In the genomic region with DNA sequence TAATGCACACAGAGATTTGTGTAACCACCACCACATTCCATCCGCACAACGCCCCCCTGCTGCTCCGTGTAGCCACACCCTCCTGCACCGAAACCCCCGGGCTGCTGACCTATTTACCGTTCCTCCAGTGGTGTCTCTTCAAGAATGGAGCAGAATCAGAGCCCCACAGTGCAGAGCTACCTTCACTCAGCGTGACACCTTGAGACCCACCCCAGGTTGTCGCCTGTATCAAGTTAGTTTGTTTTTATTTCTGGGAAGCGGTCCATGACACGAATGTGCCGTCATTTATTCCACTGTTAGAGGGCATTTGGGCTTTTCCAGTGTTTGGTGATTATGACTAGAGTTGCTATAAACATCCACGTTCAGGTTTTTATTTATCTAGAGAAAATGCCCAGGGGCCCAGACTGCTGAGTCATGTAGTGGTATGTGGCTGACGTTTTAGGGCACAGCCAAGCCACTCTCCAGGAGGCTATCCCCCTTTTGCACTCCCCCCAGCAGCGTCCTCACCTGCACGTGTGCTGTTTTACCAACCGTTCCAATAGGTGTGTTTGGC, we compare ENCODE assay signal across 15 cellular contexts.
A peak's percentile ranks its signal among the peaks of the same experiment; 100 is the strongest.
DNase-seq lines count a peak whose midpoint lies in the region; ATAC-seq and TF ChIP-seq lines count a peak whose summit lies in the region.
"Had no signal": no experiment of that assay in that cellular context is flagged by ENCODE, and none has a peak within 500 bp of the region (broad histone marks: within the 10 kb centered on the region; RNA-seq: fewer than 3 reads in every experiment).

No MANE protein-coding gene starts in this region.

- H3K27ac Mint-ChIP-seq in brain: peak overlapping the region in 4 of 5 experiments; percentile 41 to 98 (median 96)
- no peak overlapping the region for H3K27ac Mint-ChIP-seq in Calu3 (ENCODE audit: unreplicated experiment)
- H3K27ac Mint-ChIP-seq: activated CD4-positive, alpha-beta T cell treated with anti-CD3 and anti-CD28 coated beads for 36 hours; activated naive CD8-positive, alpha-beta T cell treated with anti-CD3 and anti-CD28 coated beads for 36 hours; T-helper 1 cell treated with Interleukin-12 subunit alpha and Interleukin-12 subunit beta and Interleukin-4 antibody, amounts not matched to agents 30 μg/mL and 1 μg/mL, for 36 hours had no signal

- H3K4me1 ChIP-seq in left lung: peaks cover 0 to 6% of the 10 kb centered on the region in 2 donors
- H3K4me1 ChIP-seq: colonic mucosa had no signal

- CTCF ChIA-PET in Calu3 (lab: Charles Lee): no interaction called here

- no TSS peak for BruUV-seq in Calu3 (replicated peaks; lab: Mats Ljungman, UMichigan)

- peaks cover 77% of the 10 kb centered on the region for H3K4me1 Mint-ChIP-seq in brain
- no peaks in the 10 kb centered on the region for H3K4me1 Mint-ChIP-seq in Calu3 (ENCODE audit: low read depth, unreplicated experiment)

- no peaks in the 10 kb centered on the region for H3K36me3 Mint-ChIP-seq in brain
- no peaks in the 10 kb centered on the region for H3K36me3 Mint-ChIP-seq in Calu3 (ENCODE audit: insufficient read depth, unreplicated experiment)
- H3K36me3 Mint-ChIP-seq: activated naive CD8-positive, alpha-beta T cell treated with anti-CD3 and anti-CD28 coated beads for 36 hours had no signal

- H3K36me3 ChIP-seq in left lung: no peaks in the 10 kb centered on the region
- H3K36me3 ChIP-seq: colonic mucosa, esophagus squamous epithelium had no signal

- peaks cover 0 to 10% of the 10 kb centered on the region in 2 donors for H3K9me3 ChIP-seq in left lung
- H3K9me3 ChIP-seq: colonic mucosa had no signal

- DNase-seq in A172 (ENCODE audit: low spot score) (peak; percentile 58), HT1080 (ENCODE audit: low read depth) (peak; percentile 27), left lung (no peak), Calu3 (no peak), GM19240 (ENCODE audit: insufficient read length, low spot score) (no peak), SK-N-DZ (ENCODE audit: low spot score) (no peak)
- DNase-seq: activated CD4-positive, alpha-beta T cell treated with anti-CD3 and anti-CD28 coated beads for 36 hours; activated naive CD8-positive, alpha-beta T cell treated with anti-CD3 and anti-CD28 coated beads for 36 hours; colonic mucosa; esophagus squamous epithelium; NCI-H345; occipital lobe had no signal

- peaks cover 0 to 15% of the 10 kb centered on the region in 2 donors for H3K27me3 ChIP-seq in left lung
- H3K27me3 ChIP-seq: colonic mucosa had no signal

- H3K27me3 Mint-ChIP-seq in brain (peaks cover 8% of the 10 kb centered on the region), Calu3 (ENCODE audit: unreplicated experiment) (peaks cover 62% of the 10 kb centered on the region)
- H3K27me3 Mint-ChIP-seq: activated CD4-positive, alpha-beta T cell treated with anti-CD3 and anti-CD28 coated beads for 36 hours; activated naive CD8-positive, alpha-beta T cell treated with anti-CD3 and anti-CD28 coated beads for 36 hours had no signal

- intact Hi-C loops in left lung (cut with DNase I): no loop called here
- intact Hi-C loops in Calu3 (cut with micrococcal nuclease; ENCODE audit: unreplicated experiment): no loop called here

- ATAC-seq in left lung (peak; percentile 36), GM18858 (IDR thresholded peaks at IDR 0.05; ENCODE audit: unreplicated experiment) (no peak)
- ATAC-seq: activated CD4-positive, alpha-beta T cell treated with anti-CD3 and anti-CD28 coated beads for 36 hours had no signal

- H3K4me3 ChIP-seq in left lung: no peak overlapping the region
- H3K4me3 ChIP-seq: colonic mucosa, esophagus squamous epithelium had no signal

- H3K27ac ChIP-seq in left lung: no peak overlapping the region
- H3K27ac ChIP-seq: colonic mucosa, esophagus squamous epithelium had no signal

- peaks cover 4 to 28% (median 13%) of the 10 kb centered on the region in 5 experiments for H3K9me3 Mint-ChIP-seq in brain
- H3K9me3 Mint-ChIP-seq in Calu3 (ENCODE audit: low read depth, unreplicated experiment): peaks cover 6% of the 10 kb centered on the region
- H3K9me3 Mint-ChIP-seq: activated naive CD8-positive, alpha-beta T cell treated with anti-CD3 and anti-CD28 coated beads for 36 hours; T-helper 1 cell treated with Interleukin-12 subunit alpha and Interleukin-12 subunit beta and Interleukin-4 antibody, amounts not matched to agents 30 μg/mL and 1 μg/mL, for 36 hours had no signal

- H3K4me3 Mint-ChIP-seq in brain (no peak overlapping the region), Calu3 (ENCODE audit: low read depth, unreplicated experiment) (no peak overlapping the region)
- H3K4me3 Mint-ChIP-seq: activated CD4-positive, alpha-beta T cell treated with anti-CD3 and anti-CD28 coated beads for 36 hours; activated naive CD8-positive, alpha-beta T cell treated with anti-CD3 and anti-CD28 coated beads for 36 hours; T-helper 1 cell treated with Interleukin-12 subunit alpha and Interleukin-12 subunit beta and Interleukin-4 antibody, amounts not matched to agents 30 μg/mL and 1 μg/mL, for 36 hours had no signal

- TF ChIP-seq CTCF in brain (conservative IDR thresholded peaks at IDR 0.05): no peak
- no peak for TF ChIP-seq CTCF in left lung (IDR thresholded peaks at IDR 0.05)
- no peak for TF ChIP-seq CTCF in Calu3 (IDR thresholded peaks at IDR 0.05; ENCODE audit: unreplicated experiment)

Comparison
In these comparisons a context has a peak if more than half of its experiments do, and no peak if none do; other contexts are left out.
1. DNase-seq: peak in A172 (single experiment) and HT1080 (single experiment); none in left lung (0 of 2), Calu3 (single experiment), GM19240 (single experiment) and SK-N-DZ (single experiment).